In the genomic region with DNA sequence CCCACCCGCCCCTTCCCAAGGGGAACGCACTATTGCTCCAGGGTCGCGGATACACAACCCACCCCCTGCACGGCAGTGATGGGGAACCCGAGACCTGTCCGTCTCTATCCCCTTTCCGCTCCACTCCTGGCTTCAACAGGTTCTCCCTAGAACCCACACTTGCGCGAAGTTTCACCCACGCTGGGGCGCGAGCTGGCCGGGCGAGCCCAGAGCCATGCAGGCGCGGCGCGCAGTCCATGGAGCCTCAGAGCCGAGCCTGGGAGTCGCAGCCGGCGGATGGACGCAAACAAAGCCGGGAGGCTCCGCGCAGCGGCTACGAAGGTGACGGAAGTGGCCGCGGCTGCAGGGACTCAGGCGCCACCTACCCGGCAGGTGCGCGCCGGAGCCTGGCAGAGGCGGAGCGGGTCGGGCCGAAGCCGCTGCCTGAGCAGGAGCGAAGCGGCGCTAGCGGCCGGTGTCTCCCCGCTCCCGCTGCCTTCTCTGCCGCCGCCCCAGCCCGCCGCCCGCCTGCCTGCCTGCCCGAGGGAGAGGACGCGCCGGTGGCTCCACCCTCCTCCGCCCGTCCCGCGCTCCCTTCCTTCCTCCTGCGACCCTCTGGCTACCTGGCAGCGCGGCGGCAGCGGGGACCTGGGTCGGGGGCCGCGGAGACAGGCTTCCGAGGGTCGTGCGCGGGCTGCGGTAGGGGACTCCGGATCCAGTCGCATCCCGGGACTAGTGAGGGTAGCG, we compare ENCODE assay signal across 9 cellular contexts. TPM values are rescaled to one million over a fixed set of nuclear protein-coding genes. Genes with fewer than 3 reads are reported as not detected.
DNase-seq lines count a peak whose midpoint lies in the region; TF ChIP-seq lines count a peak whose summit lies in the region.
"Had no signal": no experiment of that assay in that cellular context is flagged by ENCODE, and none has a peak within 500 bp of the region (broad histone marks: within the 10 kb centered on the region; RNA-seq: fewer than 3 reads in every experiment).

No MANE protein-coding gene starts in this region.

- H2BK5ac ChIP-seq in H9 (ENCODE audit: insufficient read length, low read length) (no peak overlapping the region), trophoblast cell (ENCODE audit: low read depth, low read length, poor library complexity) (no peak overlapping the region)

- in situ Hi-C loops in HAP-1 (cut with MboI; ENCODE audit: low sequenced_read_pairs): no loop called here

- H3K27me3 ChIP-seq in H9 (ENCODE audit: insufficient read depth, low read length): peaks cover 28% of the 10 kb centered on the region; the same call in 1 of the 2 replicates
- peaks cover 35% of the 10 kb centered on the region for H3K27me3 ChIP-seq in trophoblast cell (ENCODE audit: insufficient read depth, low read length)
- no peaks in the 10 kb centered on the region for H3K27me3 ChIP-seq in HAP-1 (ENCODE audit: low read depth)

- H2BK15ac ChIP-seq in H9 (ENCODE audit: low read depth, low read length): no peak overlapping the region

- H3K23ac ChIP-seq in H9 (ENCODE audit: insufficient read length, low read depth, low read length) (no peak overlapping the region), trophoblast cell (ENCODE audit: low read length) (no peak overlapping the region)

- no peak overlapping the region for H3K27ac ChIP-seq in H9 (ENCODE audit: insufficient read length, low read depth, low read length)
- no peak overlapping the region for H3K27ac ChIP-seq in trophoblast cell (ENCODE audit: low read depth, low read length)

- H2BK12ac ChIP-seq in H9 (ENCODE audit: insufficient read length, low read depth, low read length) (no peak overlapping the region), trophoblast cell (ENCODE audit: low read length) (no peak overlapping the region)

- H4K20me1 ChIP-seq in H9 (ENCODE audit: control insufficient read depth, insufficient read depth, insufficient read length): peaks cover 7% of the 10 kb centered on the region

- H2AFZ ChIP-seq in H9 (ENCODE audit: low read length): no peak overlapping the region
- peak overlapping the region; percentile 32 for H2AFZ ChIP-seq in trophoblast cell (ENCODE audit: insufficient read depth, low read length, poor library complexity)

- H3K4me3 Mint-ChIP-seq in H9: peak overlapping the region; percentile 83 to 84

- H3K56ac ChIP-seq in H9 (ENCODE audit: insufficient read length, low read depth, low read length): no peak overlapping the region

- H3K9me3 ChIP-seq in H9 (ENCODE audit: control insufficient read depth, low read depth, low read length) (no peaks in the 10 kb centered on the region), trophoblast cell (ENCODE audit: insufficient read depth, low read depth, low read length) (peaks cover 13% of the 10 kb centered on the region), HAP-1 (peaks cover 2% of the 10 kb centered on the region; the same call in 1 of the 2 replicates)

- no peak overlapping the region for H2BK20ac ChIP-seq in H9 (ENCODE audit: low read depth, low read length, poor library complexity, severe bottlenecking)

- H3K14ac ChIP-seq in H9 (ENCODE audit: insufficient read depth, low read length) (peak overlapping the region; percentile 88), trophoblast cell (ENCODE audit: low read length) (peak overlapping the region; percentile 18)

- H3K4me3 ChIP-seq in epithelial cell of esophagus (ENCODE audit: low read length): no peak overlapping the region
- H3K4me3 ChIP-seq in trophoblast cell (ENCODE audit: low read depth, low read length): peak overlapping the region; percentile 51
- no peak overlapping the region for H3K4me3 ChIP-seq in HAP-1

- H2AK5ac ChIP-seq in H9 (ENCODE audit: insufficient read length, low read length) (no peak overlapping the region), trophoblast cell (ENCODE audit: low read length) (no peak overlapping the region)

- no peaks in the 10 kb centered on the region for H3K79me2 ChIP-seq in H9 (ENCODE audit: insufficient read depth, low read length)
- H3K79me2 ChIP-seq in trophoblast cell (ENCODE audit: control insufficient read depth, insufficient read depth, low read length, poor library complexity): no peaks in the 10 kb centered on the region

- peaks cover 8% of the 10 kb centered on the region; the same call in 1 of the 2 replicates for H3K4me1 ChIP-seq in H9 (ENCODE audit: insufficient read depth, low read length)
- peaks cover 21 to 25% of the 10 kb centered on the region in 2 experiments for H3K4me1 ChIP-seq in trophoblast cell (ENCODE audit: control insufficient read depth in 1 of 2, insufficient read depth in 2 of 2, low read length in 2 of 2)
- peaks cover 22% of the 10 kb centered on the region for H3K4me1 ChIP-seq in HAP-1

- H4K91ac ChIP-seq in H9 (ENCODE audit: insufficient read length, low read depth, low read length) (no peak overlapping the region), trophoblast cell (ENCODE audit: low read depth, low read length) (no peak overlapping the region)

- H3K4ac ChIP-seq in H9 (ENCODE audit: low read depth, low read length) (no peak overlapping the region), trophoblast cell (ENCODE audit: low read depth, low read length) (no peak overlapping the region)

- H4K8ac ChIP-seq in H9 (replicated peaks; ENCODE audit: insufficient read length, low read depth, low read length) (no peak overlapping the region), trophoblast cell (ENCODE audit: low read depth, low read length) (no peak overlapping the region)

- peaks cover 9 to 56% (median 40%) of the 10 kb centered on the region in 3 experiments for H3K36me3 Mint-ChIP-seq in H9 (ENCODE audit: insufficient read depth in 1 of 3, low read depth in 3 of 3)

- peaks cover 49 to 50% of the 10 kb centered on the region in 2 experiments for H3K4me1 Mint-ChIP-seq in H9

- H3K79me1 ChIP-seq in H9 (ENCODE audit: insufficient read depth, low read depth, low read length, poor library complexity, severe bottlenecking) (no peaks in the 10 kb centered on the region), trophoblast cell (ENCODE audit: low read length) (no peaks in the 10 kb centered on the region)

- H3K4me2 ChIP-seq in H9 (ENCODE audit: insufficient read depth, insufficient read length, low read length): peak overlapping the region; percentile 81
- peak overlapping the region; percentile 76 for H3K4me2 ChIP-seq in trophoblast cell (ENCODE audit: low read length)

- H3K18ac ChIP-seq in H9 (ENCODE audit: insufficient read length, low read depth, low read length): peak overlapping the region; percentile 51
- H3K18ac ChIP-seq in trophoblast cell (ENCODE audit: low read length): no peak overlapping the region

- no peak overlapping the region for H3T11ph ChIP-seq in H9 (ENCODE audit: low read length)

- no peak overlapping the region for H3K27ac Mint-ChIP-seq in H9

- DNase-seq in H9 (peak; percentile 65), NCI-H774 (lab: John Stamatoyannopoulos, UW) (peak; percentile 56), epithelial cell of esophagus (ENCODE audit: low read depth) (peak; percentile 35), trophoblast cell (peak; percentile 48 to 70), HAP-1 (ENCODE audit: low spot score in 2 of 2) (no peak), dedifferentiated amniotic fluid mesenchymal stem cell (ENCODE audit: extremely low spot score) (no peak), C1 segment of cervical spinal cord (lab: John Stamatoyannopoulos, UW) (no peak), hypothalamus (lab: John Stamatoyannopoulos, UW) (no peak)

- H3K9ac ChIP-seq in H9 (ENCODE audit: extremely low read depth, insufficient read length, low read length): peak overlapping the region; percentile 30
- no peak overlapping the region for H3K9ac ChIP-seq in trophoblast cell (ENCODE audit: low read length)

- TF ChIP-seq CTCF in H9 (conservative IDR thresholded peaks at IDR 0.05): no peak
- TF ChIP-seq CTCF in epithelial cell of esophagus (IDR thresholded peaks at IDR 0.05; ENCODE audit: insufficient read depth, low read depth, low read length, missing control alignments): no peak

- peaks cover 23% of the 10 kb centered on the region for H3K23me2 ChIP-seq in H9 (ENCODE audit: insufficient read length, low read depth, low read length, poor library complexity, severe bottlenecking)

- no peaks in the 10 kb centered on the region for H3K36me3 ChIP-seq in trophoblast cell (ENCODE audit: control insufficient read depth in 1 of 2, insufficient read depth in 2 of 2, low read length in 2 of 2)
- H3K36me3 ChIP-seq in HAP-1 (replicated peaks): no peaks in the 10 kb centered on the region

- H3K27me3 Mint-ChIP-seq in H9 (ENCODE audit: low read depth): peaks cover 57% of the 10 kb centered on the region

- WGBS in H9 (ENCODE audit: extremely low coverage, insufficient read length, low lambda C conversion rate): no CpG with 5 or more reads among the region's 79 CpGs
- WGBS in trophoblast cell (ENCODE audit: extremely low coverage, insufficient coverage, insufficient read length): no CpG with 5 or more reads among the region's 79 CpGs

- H3K9me3 Mint-ChIP-seq in H9: peaks cover 14% of the 10 kb centered on the region in 2 experiments

- no peak overlapping the region for H4K5ac ChIP-seq in H9 (ENCODE audit: insufficient read length, low read depth, low read length)

- H2BK120ac ChIP-seq in H9 (ENCODE audit: low read depth, low read length, poor library complexity, severe bottlenecking) (no peak overlapping the region), trophoblast cell (ENCODE audit: insufficient read depth, low read length, poor library complexity) (no peak overlapping the region)

- H4K12ac ChIP-seq in trophoblast cell (ENCODE audit: low read depth, low read length): no peak overlapping the region

RNA-seq across cellular contexts. Expression of a gene that starts 14.0 kb away (rescaled TPM):
- total RNA-seq in H9 (2021): 1.3 and 1.4 TPM in 2 replicates
- polyA plus RNA-seq in trophoblast cell (2013): 0.11 TPM in 2 replicates
- total RNA-seq: HT1080 had no signal

RNA-seq across cellular contexts. Expression of a gene that starts 35.3 kb away (rescaled TPM):
- total RNA-seq in H9 (2021): not detected in 2 replicates
- polyA plus RNA-seq in trophoblast cell (2013): not detected in 2 replicates
- total RNA-seq: HT1080 had no signal

RNA-seq across cellular contexts. Expression of a gene that starts 42.1 kb away (rescaled TPM):
- total RNA-seq in H9 (2021): 0.15 and 0.20 TPM in 2 replicates
- 0.21 and 0.25 TPM in 2 replicates for polyA plus RNA-seq in trophoblast cell (2013)
- total RNA-seq: HT1080 had no signal

Comparison
In these comparisons a context has a peak if more than half of its experiments do, and no peak if none do; other contexts are left out.
1. DNase-seq: peak in H9 (single experiment), NCI-H774 (single experiment), epithelial cell of esophagus (single experiment) and trophoblast cell (2 of 2); none in HAP-1 (0 of 2), dedifferentiated amniotic fluid mesenchymal stem cell (single experiment), C1 segment of cervical spinal cord (0 of 14) and hypothalamus (0 of 51).